In genomic region chr2:20350753-20351554, GRCh38 we compare ENCODE assay signal across 8 cellular contexts. TPM values are rescaled to one million over a fixed set of nuclear protein-coding genes. Genes with fewer than 3 reads are reported as not detected.
A peak's percentile ranks its signal among the peaks of the same experiment; 100 is the strongest.
DNase-seq lines count a peak whose midpoint lies in the region; ATAC-seq and TF ChIP-seq lines count a peak whose summit lies in the region.

Gene PUM2, minus strand, starts transcription at chr2:20350844. Its CDS starts 23,484 bp downstream, at chr2:20327360.

- H3K27ac ChIP-seq in mucosa of rectum (ENCODE audit: low read depth in 2 of 2, low read length in 2 of 2), result peak within 1 kb of the TSS; percentile 97

- peak within 1 kb of the TSS; percentile 97 for H3K27ac Mint-ChIP-seq in activated T-cell treated with anti-CD3 and anti-CD28 coated beads, Interleukin-2, amount 50 U/mL, for 24 hours

- H3K4me1 ChIP-seq in mucosa of rectum (ENCODE audit: control insufficient read depth in 2 of 2, insufficient read depth in 2 of 2, low read length in 2 of 2), result peaks cover 32 to 45% of the 10 kb centered on the region in 2 donors

- H3K27me3 Mint-ChIP-seq in activated T-cell treated with anti-CD3 and anti-CD28 coated beads, Interleukin-2, amount 50 U/mL, for 24 hours, result no peaks in the 10 kb centered on the region

- H3K4me1 Mint-ChIP-seq in activated T-cell treated with anti-CD3 and anti-CD28 coated beads, Interleukin-2, amount 50 U/mL, for 24 hours (ENCODE audit: low read depth), result peaks cover 28% of the 10 kb centered on the region

- peak within 1 kb of the TSS; percentile 96 to 97 for H3K9ac ChIP-seq in mucosa of rectum (ENCODE audit: low read depth in 1 of 2, low read length in 2 of 2)

- H3K4me3 ChIP-seq in mucosa of rectum (ENCODE audit: low read length in 2 of 2), result peak within 1 kb of the TSS; percentile 92 to 96

- H3K9me3 Mint-ChIP-seq in activated T-cell treated with anti-CD3 and anti-CD28 coated beads, Interleukin-2, amount 50 U/mL, for 24 hours, result no peaks in the 10 kb centered on the region

- no peaks in the 10 kb centered on the region for H3K9me3 ChIP-seq in mucosa of rectum (ENCODE audit: control insufficient read depth in 2 of 2, low read length in 2 of 2)

- H3K36me3 Mint-ChIP-seq in activated T-cell treated with anti-CD3 and anti-CD28 coated beads, Interleukin-2, amount 50 U/mL, for 24 hours (ENCODE audit: low read depth), result peaks cover 38% of the 10 kb centered on the region

- no peaks in the 10 kb centered on the region for H3K36me3 ChIP-seq in mucosa of rectum (ENCODE audit: control insufficient read depth in 2 of 2, insufficient read depth in 2 of 2, low read length in 2 of 2)

- H3K27me3 ChIP-seq in mucosa of rectum (ENCODE audit: control insufficient read depth in 2 of 2, insufficient read depth in 2 of 2, low read length in 2 of 2), result no peaks in the 10 kb centered on the region

- peak; percentile 85 for TF ChIP-seq POLR2A in erythroblast (IDR thresholded peaks at IDR 0.05; ENCODE audit: low read length)

- H3K4me3 Mint-ChIP-seq in activated T-cell treated with anti-CD3 and anti-CD28 coated beads, Interleukin-2, amount 50 U/mL, for 24 hours, result no peak within 1 kb of the TSS

- DNase-seq in DMS53 treated with DMSO at 0.1 percent for 48 hours (lab: John Stamatoyannopoulos, UW; ENCODE audit: unreplicated experiment) (peak; percentile 87), KG1 (lab: John Stamatoyannopoulos, UW) (peak; percentile 89), erythroblast (lab: John Stamatoyannopoulos, UW) (peak; percentile 96)
- DNase-seq in activated T-cell treated with anti-CD3 and anti-CD28 coated beads, Interleukin-2, amount 50 U/mL, for 24 hours, result peak; percentile 96
- DNase-seq in stimulated activated CD8-positive, alpha-beta memory T cell treated with anti-CD3 and anti-CD28 coated beads, Interleukin-4, amount 100 ng/mL, for 4 hours (ENCODE audit: low read depth in 2 of 2, low spot score in 1 of 2), result peak; percentile 80 to 89

- ATAC-seq in GM21737 (IDR thresholded peaks at IDR 0.05; ENCODE audit: unreplicated experiment), result peak; percentile 80

TF ChIP-seq in PFSK-1, 5 proteins besides CTCF, POLR2A, EP300 and RAD21:
- TF ChIP-seq TAF1 (IDR thresholded peaks at IDR 0.05; ENCODE audit: borderline replicate concordance, insufficient read depth, low read length) (peak; percentile 68), POLR2AphosphoS5 (IDR thresholded peaks at IDR 0.05; ENCODE audit: low read depth, low read length) (peak; percentile 82; the same call in 1 of the 2 replicates), SIN3A (IDR thresholded peaks at IDR 0.05; ENCODE audit: borderline replicate concordance, insufficient read depth, low read length) (no peak), REST (IDR thresholded peaks at IDR 0.05; ENCODE audit: insufficient read depth in 1 of 2, low read depth in 2 of 2, low read length in 2 of 2) (0 out of 4 replicates have a peak, but pooled peaks of 1 of the 2 experiments have one; percentile 33), FOXP2 (optimal IDR thresholded peaks at IDR 0.05; ENCODE audit: borderline replicate concordance, extremely low read depth, extremely low read length, insufficient read depth) (peak; percentile 94)
TF ChIP-seq in PFSK-1: peak in this region for 4.

RNA-seq across cellular contexts. Expression of gene PUM2, which starts in this region (rescaled TPM):
- polyA plus RNA-seq in PFSK-1 (2012; ENCODE audit: insufficient read length, low read depth), result 29.2 TPM

Comparison
In these comparisons a context has a peak if more than half of its experiments do, and no peak if none do; other contexts are left out.
1. Peak in every context shown above with its lines: DNase-seq, ATAC-seq, H3K4me3 ChIP-seq and H3K27ac ChIP-seq.